Comparison of ENCODE assay signal across 13 cellular contexts in the genomic region with DNA sequence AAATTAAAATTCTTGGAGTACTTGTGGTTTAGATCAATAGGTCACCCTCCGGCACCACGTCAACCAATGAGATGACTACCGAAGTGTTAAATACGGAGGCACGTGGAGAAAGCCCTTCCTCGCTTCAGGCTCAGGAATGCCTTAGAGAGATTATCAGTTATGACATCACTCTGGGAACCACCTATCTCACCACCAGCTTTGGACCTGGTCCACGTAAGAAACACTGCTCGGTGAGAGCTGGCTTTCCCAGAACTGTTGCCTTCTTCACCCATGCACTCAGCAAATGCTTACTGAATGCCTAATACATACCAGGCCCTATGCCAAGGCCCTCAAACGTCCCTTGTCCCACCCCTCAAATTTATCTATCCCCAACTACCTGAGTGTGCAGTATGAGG.
DNase-seq lines count a peak whose midpoint lies in the region; ATAC-seq lines count a peak whose summit lies in the region.
"Had no signal": no experiment of that assay in that cellular context is flagged by ENCODE, and none has a peak within 500 bp of the region (broad histone marks: within the 10 kb centered on the region; RNA-seq: fewer than 3 reads in every experiment).

No MANE protein-coding gene starts in this region.

- no peaks in the 10 kb centered on the region for H3K36me3 ChIP-seq in adipocyte (ENCODE audit: control insufficient read depth, insufficient read depth, low read length, severe bottlenecking)
- peaks cover 10% of the 10 kb centered on the region for H3K36me3 ChIP-seq in CD8-positive, alpha-beta memory T cell (ENCODE audit: insufficient read depth, low read length)

- intact Hi-C loops in right cardiac atrium (cut with DNase I), result loop anchor here in 1 of 4 donors (10.0 kb wide), 1 partner anchor 137 kb away; no protein-coding TSS in a partner anchor

- CTCF ChIA-PET in CD8-positive, alpha-beta memory T cell (lab: Charles Lee), result interaction anchor here (1.7 kb wide), 1 partner anchor 174 kb away, joined by 5 read pairs; no protein-coding TSS in a partner anchor

- H3K36me3 Mint-ChIP-seq in CD8-positive, alpha-beta memory T cell, result peaks cover 8 to 70% (median 11%) of the 10 kb centered on the region in 3 donors

- DNase-seq in EH (ENCODE audit: low read depth) (peak; percentile 96), adipocyte (ENCODE audit: low read depth) (peak; percentile 33), right cardiac atrium (no peak), GM19238 (ENCODE audit: insufficient read length, low spot score) (no peak), NCI-H748 (lab: John Stamatoyannopoulos, UW; ENCODE audit: unreplicated experiment) (no peak), NCI-H2081 treated with DMSO at 0.1 percent for 48 hours (lab: John Stamatoyannopoulos, UW) (no peak)
- no peak for DNase-seq in CD8-positive, alpha-beta memory T cell
- DNase-seq: activated CD4-positive, alpha-beta memory T cell treated with anti-CD3 and anti-CD28 coated beads, Interleukin-2, amount 10 ng/mL, durations not matched to agents 7 days and 5 days; naive thymus-derived CD4-positive, alpha-beta T cell; NCI-H1417 treated with DMSO at 0.1 percent for 48 hours; stimulated activated naive CD8-positive, alpha-beta T cell treated with anti-CD3 and anti-CD28 coated beads, Interleukin-15, Interleukin-2, amounts not matched to agents 100 U/mL and 50 U/mL, for 24 hours had no signal

- H3K27ac Mint-ChIP-seq in CD8-positive, alpha-beta memory T cell, result peak overlapping the region in 1 of 8 donors; percentile 52
- H3K27ac Mint-ChIP-seq: activated CD4-positive, alpha-beta memory T cell treated with anti-CD3 and anti-CD28 coated beads, Interleukin-2, amount 10 ng/mL, durations not matched to agents 7 days and 5 days; activated naive CD4-positive, alpha-beta T cell treated with anti-CD3 and anti-CD28 coated beads, Interleukin-2, amount 50 U/mL, for 24 hours had no signal

- peak overlapping the region; percentile 68 for H3K9ac ChIP-seq in adipocyte (ENCODE audit: low read length)

- no peaks in the 10 kb centered on the region for H3K9me3 Mint-ChIP-seq in CD8-positive, alpha-beta memory T cell
- H3K9me3 Mint-ChIP-seq: activated CD4-positive, alpha-beta memory T cell treated with anti-CD3 and anti-CD28 coated beads, Interleukin-2, amount 10 ng/mL, durations not matched to agents 7 days and 5 days; activated naive CD4-positive, alpha-beta T cell treated with anti-CD3 and anti-CD28 coated beads, Interleukin-2, amount 50 U/mL, for 24 hours; naive thymus-derived CD4-positive, alpha-beta T cell had no signal

- H3K27me3 ChIP-seq in adipocyte (replicated peaks; ENCODE audit: control insufficient read depth, insufficient read depth, low read length) (no peaks in the 10 kb centered on the region), right cardiac atrium (ENCODE audit: control insufficient read depth, insufficient read depth) (no peaks in the 10 kb centered on the region)
- no peaks in the 10 kb centered on the region for H3K27me3 ChIP-seq in CD8-positive, alpha-beta memory T cell (ENCODE audit: insufficient read depth, low read length, poor library complexity, severe bottlenecking)

- H3K4me3 ChIP-seq in adipocyte (ENCODE audit: low read length), result peak overlapping the region; percentile 47
- no peak overlapping the region for H3K4me3 ChIP-seq in right cardiac atrium (ENCODE audit: low read length)
- no peak overlapping the region for H3K4me3 ChIP-seq in skin epidermis
- no peak overlapping the region for H3K4me3 ChIP-seq in CD8-positive, alpha-beta memory T cell (ENCODE audit: low read length)

- peak overlapping the region; percentile 33 for H3K27ac ChIP-seq in right cardiac atrium (ENCODE audit: low read length)
- H3K27ac ChIP-seq in skin epidermis, result peak overlapping the region in 19 of 21 experiments; percentile 7 to 88 (median 65)
- H3K27ac ChIP-seq in CD8-positive, alpha-beta memory T cell (ENCODE audit: low read depth, low read length), result no peak overlapping the region

- POLR2A ChIA-PET in CD8-positive, alpha-beta memory T cell (lab: Charles Lee), result interaction anchor here (0.5 kb wide), 1 partner anchor 565 kb away, joined by 5 read pairs; no protein-coding TSS in a partner anchor

- no peak for ATAC-seq in right cardiac atrium
- ATAC-seq: naive thymus-derived CD4-positive, alpha-beta T cell; stimulated activated naive CD8-positive, alpha-beta T cell treated with anti-CD3 and anti-CD28 coated beads, Interleukin-15, Interleukin-2, amounts not matched to agents 100 U/mL and 50 U/mL, for 24 hours had no signal

- H3K27me3 Mint-ChIP-seq in CD8-positive, alpha-beta memory T cell, result no peaks in the 10 kb centered on the region
- H3K27me3 Mint-ChIP-seq: activated CD4-positive, alpha-beta memory T cell treated with anti-CD3 and anti-CD28 coated beads, Interleukin-2, amount 10 ng/mL, durations not matched to agents 7 days and 5 days; activated naive CD4-positive, alpha-beta T cell treated with anti-CD3 and anti-CD28 coated beads, Interleukin-2, amount 50 U/mL, for 24 hours; naive thymus-derived CD4-positive, alpha-beta T cell had no signal

- H3K9me3 ChIP-seq in adipocyte (ENCODE audit: control insufficient read depth, low read length) (no peaks in the 10 kb centered on the region), right cardiac atrium (ENCODE audit: control insufficient read depth, low read length) (no peaks in the 10 kb centered on the region)
- no peaks in the 10 kb centered on the region for H3K9me3 ChIP-seq in CD8-positive, alpha-beta memory T cell (ENCODE audit: low read length)

- H3K4me1 ChIP-seq in adipocyte (ENCODE audit: control insufficient read depth, insufficient read depth, low read length) (peaks cover 59% of the 10 kb centered on the region), right cardiac atrium (ENCODE audit: control insufficient read depth, insufficient read depth, low read length) (peaks cover 8% of the 10 kb centered on the region)
- H3K4me1 ChIP-seq in CD8-positive, alpha-beta memory T cell (ENCODE audit: insufficient read depth, low read length), result no peaks in the 10 kb centered on the region

- WGBS in right cardiac atrium, result 40% methylated on average over 9 of the region's 9 CpGs

- peaks cover 11 to 31% (median 26%) of the 10 kb centered on the region in 3 donors for H3K4me1 Mint-ChIP-seq in CD8-positive, alpha-beta memory T cell

- H3K4me3 Mint-ChIP-seq in CD8-positive, alpha-beta memory T cell, result no peak overlapping the region
- H3K4me3 Mint-ChIP-seq: activated CD4-positive, alpha-beta memory T cell treated with anti-CD3 and anti-CD28 coated beads, Interleukin-2, amount 10 ng/mL, durations not matched to agents 7 days and 5 days; activated naive CD4-positive, alpha-beta T cell treated with anti-CD3 and anti-CD28 coated beads, Interleukin-2, amount 50 U/mL, for 24 hours; naive thymus-derived CD4-positive, alpha-beta T cell had no signal

Comparison
In these comparisons a context has a peak if more than half of its experiments do, and no peak if none do; other contexts are left out.
1. DNase-seq: peak in EH (single experiment) and adipocyte (single experiment); none in right cardiac atrium (0 of 3), GM19238 (single experiment), NCI-H748 (single experiment), NCI-H2081 treated with DMSO at 0.1 percent for 48 hours (single experiment) and CD8-positive, alpha-beta memory T cell (0 of 5).